1 cellular context compared by ENCODE assay signal in the genomic region with DNA sequence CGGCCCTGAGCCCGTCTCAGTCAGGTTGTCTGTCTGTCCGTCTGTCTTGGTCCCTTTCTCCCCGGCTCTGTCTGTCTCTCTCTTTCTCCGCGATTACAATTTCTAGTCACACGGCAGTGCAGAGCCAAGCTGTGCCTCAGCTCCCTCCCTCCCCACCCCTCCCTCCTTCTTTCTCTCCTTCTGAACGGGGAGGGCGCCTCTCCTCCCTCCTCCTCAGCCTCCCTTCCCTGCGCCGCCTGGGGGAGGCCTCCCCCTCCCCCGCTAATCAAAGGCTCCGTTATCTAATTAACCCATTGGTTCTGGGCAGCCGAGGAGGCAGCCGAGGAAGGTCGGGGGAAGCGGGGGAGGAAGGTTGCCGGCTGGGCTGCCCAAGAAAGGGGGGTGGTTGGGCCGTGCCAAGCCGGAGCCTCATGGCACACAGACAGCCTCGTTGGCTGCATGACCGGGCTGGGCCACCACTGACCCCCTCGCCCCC.
A peak's percentile ranks its signal among the peaks of the same experiment; 100 is the strongest.
TF ChIP-seq lines count a peak whose summit lies in the region.

No MANE protein-coding gene starts in this region.

TF ChIP-seq in HEK293, 187 proteins besides CTCF, POLR2A, EP300 and RAD21:
- TF ChIP-seq, protein P1, sequence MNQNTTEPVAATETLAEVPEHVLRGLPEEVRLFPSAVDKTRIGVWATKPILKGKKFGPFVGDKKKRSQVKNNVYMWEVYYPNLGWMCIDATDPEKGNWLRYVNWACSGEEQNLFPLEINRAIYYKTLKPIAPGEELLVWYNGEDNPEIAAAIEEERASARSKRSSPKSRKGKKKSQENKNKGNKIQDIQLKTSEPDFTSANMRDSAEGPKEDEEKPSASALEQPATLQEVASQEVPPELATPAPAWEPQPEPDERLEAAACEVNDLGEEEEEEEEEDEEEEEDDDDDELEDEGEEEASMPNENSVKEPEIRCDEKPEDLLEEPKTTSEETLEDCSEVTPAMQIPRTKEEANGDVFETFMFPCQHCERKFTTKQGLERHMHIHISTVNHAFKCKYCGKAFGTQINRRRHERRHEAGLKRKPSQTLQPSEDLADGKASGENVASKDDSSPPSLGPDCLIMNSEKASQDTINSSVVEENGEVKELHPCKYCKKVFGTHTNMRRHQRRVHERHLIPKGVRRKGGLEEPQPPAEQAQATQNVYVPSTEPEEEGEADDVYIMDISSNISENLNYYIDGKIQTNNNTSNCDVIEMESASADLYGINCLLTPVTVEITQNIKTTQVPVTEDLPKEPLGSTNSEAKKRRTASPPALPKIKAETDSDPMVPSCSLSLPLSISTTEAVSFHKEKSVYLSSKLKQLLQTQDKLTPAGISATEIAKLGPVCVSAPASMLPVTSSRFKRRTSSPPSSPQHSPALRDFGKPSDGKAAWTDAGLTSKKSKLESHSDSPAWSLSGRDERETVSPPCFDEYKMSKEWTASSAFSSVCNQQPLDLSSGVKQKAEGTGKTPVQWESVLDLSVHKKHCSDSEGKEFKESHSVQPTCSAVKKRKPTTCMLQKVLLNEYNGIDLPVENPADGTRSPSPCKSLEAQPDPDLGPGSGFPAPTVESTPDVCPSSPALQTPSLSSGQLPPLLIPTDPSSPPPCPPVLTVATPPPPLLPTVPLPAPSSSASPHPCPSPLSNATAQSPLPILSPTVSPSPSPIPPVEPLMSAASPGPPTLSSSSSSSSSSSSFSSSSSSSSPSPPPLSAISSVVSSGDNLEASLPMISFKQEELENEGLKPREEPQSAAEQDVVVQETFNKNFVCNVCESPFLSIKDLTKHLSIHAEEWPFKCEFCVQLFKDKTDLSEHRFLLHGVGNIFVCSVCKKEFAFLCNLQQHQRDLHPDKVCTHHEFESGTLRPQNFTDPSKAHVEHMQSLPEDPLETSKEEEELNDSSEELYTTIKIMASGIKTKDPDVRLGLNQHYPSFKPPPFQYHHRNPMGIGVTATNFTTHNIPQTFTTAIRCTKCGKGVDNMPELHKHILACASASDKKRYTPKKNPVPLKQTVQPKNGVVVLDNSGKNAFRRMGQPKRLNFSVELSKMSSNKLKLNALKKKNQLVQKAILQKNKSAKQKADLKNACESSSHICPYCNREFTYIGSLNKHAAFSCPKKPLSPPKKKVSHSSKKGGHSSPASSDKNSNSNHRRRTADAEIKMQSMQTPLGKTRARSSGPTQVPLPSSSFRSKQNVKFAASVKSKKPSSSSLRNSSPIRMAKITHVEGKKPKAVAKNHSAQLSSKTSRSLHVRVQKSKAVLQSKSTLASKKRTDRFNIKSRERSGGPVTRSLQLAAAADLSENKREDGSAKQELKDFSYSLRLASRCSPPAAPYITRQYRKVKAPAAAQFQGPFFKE (tag by site-specific recombination; IDR thresholded peaks at IDR 0.05; ENCODE audit: borderline replicate concordance): no peak
- TF ChIP-seq ZFHX2 (tag by site-specific recombination; conservative IDR thresholded peaks at IDR 0.05) (peak; percentile 77), EGR2 (tag by site-specific recombination; IDR thresholded peaks at IDR 0.05; ENCODE audit: low read depth) (0 out of 2 replicates have a peak, but pooled peaks have one; percentile 47), WT1 (tag by site-specific recombination; IDR thresholded peaks at IDR 0.05) (0 out of 2 replicates have a peak, but pooled peaks have one; percentile 37)
- TF ChIP-seq, protein P2, sequence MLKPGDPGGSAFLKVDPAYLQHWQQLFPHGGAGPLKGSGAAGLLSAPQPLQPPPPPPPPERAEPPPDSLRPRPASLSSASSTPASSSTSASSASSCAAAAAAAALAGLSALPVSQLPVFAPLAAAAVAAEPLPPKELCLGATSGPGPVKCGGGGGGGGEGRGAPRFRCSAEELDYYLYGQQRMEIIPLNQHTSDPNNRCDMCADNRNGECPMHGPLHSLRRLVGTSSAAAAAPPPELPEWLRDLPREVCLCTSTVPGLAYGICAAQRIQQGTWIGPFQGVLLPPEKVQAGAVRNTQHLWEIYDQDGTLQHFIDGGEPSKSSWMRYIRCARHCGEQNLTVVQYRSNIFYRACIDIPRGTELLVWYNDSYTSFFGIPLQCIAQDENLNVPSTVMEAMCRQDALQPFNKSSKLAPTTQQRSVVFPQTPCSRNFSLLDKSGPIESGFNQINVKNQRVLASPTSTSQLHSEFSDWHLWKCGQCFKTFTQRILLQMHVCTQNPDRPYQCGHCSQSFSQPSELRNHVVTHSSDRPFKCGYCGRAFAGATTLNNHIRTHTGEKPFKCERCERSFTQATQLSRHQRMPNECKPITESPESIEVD (tag by site-specific recombination; IDR thresholded peaks at IDR 0.05): no peak
- TF ChIP-seq, protein P3, sequence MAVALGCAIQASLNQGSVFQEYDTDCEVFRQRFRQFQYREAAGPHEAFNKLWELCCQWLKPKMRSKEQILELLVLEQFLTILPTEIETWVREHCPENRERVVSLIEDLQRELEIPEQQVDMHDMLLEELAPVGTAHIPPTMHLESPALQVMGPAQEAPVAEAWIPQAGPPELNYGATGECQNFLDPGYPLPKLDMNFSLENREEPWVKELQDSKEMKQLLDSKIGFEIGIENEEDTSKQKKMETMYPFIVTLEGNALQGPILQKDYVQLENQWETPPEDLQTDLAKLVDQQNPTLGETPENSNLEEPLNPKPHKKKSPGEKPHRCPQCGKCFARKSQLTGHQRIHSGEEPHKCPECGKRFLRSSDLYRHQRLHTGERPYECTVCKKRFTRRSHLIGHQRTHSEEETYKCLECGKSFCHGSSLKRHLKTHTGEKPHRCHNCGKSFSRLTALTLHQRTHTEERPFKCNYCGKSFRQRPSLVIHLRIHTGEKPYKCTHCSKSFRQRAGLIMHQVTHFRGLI (tag by site-specific recombination; IDR thresholded peaks at IDR 0.05): peak; percentile 74
- TF ChIP-seq, protein P4, sequence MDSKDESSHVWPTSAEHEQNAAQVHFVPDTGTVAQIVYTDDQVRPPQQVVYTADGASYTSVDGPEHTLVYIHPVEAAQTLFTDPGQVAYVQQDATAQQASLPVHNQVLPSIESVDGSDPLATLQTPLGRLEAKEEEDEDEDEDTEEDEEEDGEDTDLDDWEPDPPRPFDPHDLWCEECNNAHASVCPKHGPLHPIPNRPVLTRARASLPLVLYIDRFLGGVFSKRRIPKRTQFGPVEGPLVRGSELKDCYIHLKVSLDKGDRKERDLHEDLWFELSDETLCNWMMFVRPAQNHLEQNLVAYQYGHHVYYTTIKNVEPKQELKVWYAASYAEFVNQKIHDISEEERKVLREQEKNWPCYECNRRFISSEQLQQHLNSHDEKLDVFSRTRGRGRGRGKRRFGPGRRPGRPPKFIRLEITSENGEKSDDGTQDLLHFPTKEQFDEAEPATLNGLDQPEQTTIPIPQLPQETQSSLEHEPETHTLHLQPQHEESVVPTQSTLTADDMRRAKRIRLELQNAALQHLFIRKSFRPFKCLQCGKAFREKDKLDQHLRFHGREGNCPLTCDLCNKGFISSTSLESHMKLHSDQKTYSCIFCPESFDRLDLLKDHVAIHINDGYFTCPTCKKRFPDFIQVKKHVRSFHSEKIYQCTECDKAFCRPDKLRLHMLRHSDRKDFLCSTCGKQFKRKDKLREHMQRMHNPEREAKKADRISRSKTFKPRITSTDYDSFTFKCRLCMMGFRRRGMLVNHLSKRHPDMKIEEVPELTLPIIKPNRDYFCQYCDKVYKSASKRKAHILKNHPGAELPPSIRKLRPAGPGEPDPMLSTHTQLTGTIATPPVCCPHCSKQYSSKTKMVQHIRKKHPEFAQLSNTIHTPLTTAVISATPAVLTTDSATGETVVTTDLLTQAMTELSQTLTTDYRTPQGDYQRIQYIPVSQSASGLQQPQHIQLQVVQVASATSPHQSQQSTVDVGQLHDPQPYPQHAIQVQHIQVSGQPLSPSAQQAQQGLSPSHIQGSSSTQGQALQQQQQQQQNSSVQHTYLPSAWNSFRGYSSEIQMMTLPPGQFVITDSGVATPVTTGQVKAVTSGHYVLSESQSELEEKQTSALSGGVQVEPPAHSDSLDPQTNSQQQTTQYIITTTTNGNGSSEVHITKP (tag by site-specific recombination; IDR thresholded peaks at IDR 0.05): peak; percentile 54
- TF ChIP-seq, protein P5, sequence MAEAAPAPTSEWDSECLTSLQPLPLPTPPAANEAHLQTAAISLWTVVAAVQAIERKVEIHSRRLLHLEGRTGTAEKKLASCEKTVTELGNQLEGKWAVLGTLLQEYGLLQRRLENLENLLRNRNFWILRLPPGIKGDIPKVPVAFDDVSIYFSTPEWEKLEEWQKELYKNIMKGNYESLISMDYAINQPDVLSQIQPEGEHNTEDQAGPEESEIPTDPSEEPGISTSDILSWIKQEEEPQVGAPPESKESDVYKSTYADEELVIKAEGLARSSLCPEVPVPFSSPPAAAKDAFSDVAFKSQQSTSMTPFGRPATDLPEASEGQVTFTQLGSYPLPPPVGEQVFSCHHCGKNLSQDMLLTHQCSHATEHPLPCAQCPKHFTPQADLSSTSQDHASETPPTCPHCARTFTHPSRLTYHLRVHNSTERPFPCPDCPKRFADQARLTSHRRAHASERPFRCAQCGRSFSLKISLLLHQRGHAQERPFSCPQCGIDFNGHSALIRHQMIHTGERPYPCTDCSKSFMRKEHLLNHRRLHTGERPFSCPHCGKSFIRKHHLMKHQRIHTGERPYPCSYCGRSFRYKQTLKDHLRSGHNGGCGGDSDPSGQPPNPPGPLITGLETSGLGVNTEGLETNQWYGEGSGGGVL (tag by site-specific recombination; IDR thresholded peaks at IDR 0.05): peak; percentile 81
TF ChIP-seq in HEK293: peak in this region for 6.
